1 cellular context compared by ENCODE assay signal in the genomic region with DNA sequence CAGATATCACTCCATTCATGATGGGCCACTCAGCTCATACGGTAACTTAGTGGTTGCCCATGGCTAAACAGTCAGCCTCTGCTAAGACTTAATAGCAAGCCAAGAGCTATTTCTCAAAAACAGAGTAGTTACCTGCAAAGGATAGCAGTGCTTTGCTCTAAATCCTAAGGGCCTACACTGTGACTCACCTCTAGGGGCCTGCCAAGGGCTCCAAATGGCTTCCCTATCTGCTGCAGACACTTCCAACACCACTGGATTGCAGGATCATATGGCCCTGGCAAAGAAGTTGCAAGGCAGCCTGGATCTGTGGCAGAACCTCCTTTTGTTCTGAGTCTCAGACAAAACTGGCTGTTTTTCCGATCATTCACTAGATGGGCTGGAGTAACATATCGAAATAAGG.
TF ChIP-seq lines count a peak whose summit lies in the region.

No MANE protein-coding gene starts in this region.

TF ChIP-seq in H1, 55 proteins besides CTCF, POLR2A, EP300 and RAD21:
- TF ChIP-seq YY1 (IDR thresholded peaks at IDR 0.05; ENCODE audit: low read depth, low read length) = 0 out of 2 replicates have a peak, but pooled peaks have one; percentile 28
- TF ChIP-seq, protein P1, sequence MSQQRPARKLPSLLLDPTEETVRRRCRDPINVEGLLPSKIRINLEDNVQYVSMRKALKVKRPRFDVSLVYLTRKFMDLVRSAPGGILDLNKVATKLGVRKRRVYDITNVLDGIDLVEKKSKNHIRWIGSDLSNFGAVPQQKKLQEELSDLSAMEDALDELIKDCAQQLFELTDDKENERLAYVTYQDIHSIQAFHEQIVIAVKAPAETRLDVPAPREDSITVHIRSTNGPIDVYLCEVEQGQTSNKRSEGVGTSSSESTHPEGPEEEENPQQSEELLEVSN (IDR thresholded peaks at IDR 0.05) = no peak
